Comparison of ENCODE assay signal across 1 cellular context in genomic region chr9:96766199-96766598, GRCh38.
A peak's percentile ranks its signal among the peaks of the same experiment; 100 is the strongest.
TF ChIP-seq lines count a peak whose summit lies in the region.

No MANE protein-coding gene starts in this region.

TF ChIP-seq in K562, 482 proteins besides CTCF, POLR2A, EP300 and RAD21:
- no peak for TF ChIP-seq ZBED1 (IDR thresholded peaks at IDR 0.05)
- TF ChIP-seq ZBTB40 (IDR thresholded peaks at IDR 0.05): peak; percentile 76
- TF ChIP-seq ZBTB40 (CRISPR knock-in tag; IDR thresholded peaks at IDR 0.05): peak; percentile 69; the same call in 1 of the 2 replicates
